23 cellular contexts compared by ENCODE assay signal in the genomic region with DNA sequence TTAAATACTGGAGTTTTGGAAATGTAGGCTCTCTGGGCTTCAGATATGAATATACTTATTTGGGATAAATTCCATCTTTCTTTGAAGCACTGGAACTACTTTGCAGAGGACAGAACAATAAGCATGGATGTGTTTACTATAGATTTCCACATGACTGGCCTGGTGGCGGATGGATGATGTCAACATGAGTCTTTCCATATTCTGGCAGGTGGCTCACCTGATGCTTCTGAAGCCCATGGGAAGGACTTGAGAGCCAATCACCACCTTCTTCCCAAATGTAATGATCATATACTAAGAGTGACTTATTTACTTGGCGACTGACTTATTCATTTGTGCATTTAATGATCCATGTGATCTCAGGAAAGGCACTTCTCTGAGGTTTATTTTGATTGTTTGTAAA.
DNase-seq lines count a peak whose midpoint lies in the region; ATAC-seq and TF ChIP-seq lines count a peak whose summit lies in the region.
"Had no signal": no experiment of that assay in that cellular context is flagged by ENCODE, and none has a peak within 500 bp of the region (broad histone marks: within the 10 kb centered on the region; RNA-seq: fewer than 3 reads in every experiment).

No MANE protein-coding gene starts in this region.

- no peaks in the 10 kb centered on the region for H3K27me3 ChIP-seq in smooth muscle cell (ENCODE audit: low read depth)
- H3K27me3 ChIP-seq: SJCRH30 had no signal

- no peak overlapping the region for H3K4me3 Mint-ChIP-seq in activated CD8-positive, alpha-beta memory T cell treated with anti-CD3 and anti-CD28 coated beads, Interleukin-2, amount 10 ng/mL, durations not matched to agents 7 days and 5 days
- H3K4me3 Mint-ChIP-seq: H9, HFFc6 had no signal

- H4K20me1 ChIP-seq in smooth muscle cell (ENCODE audit: low read depth) = no peaks in the 10 kb centered on the region

- H3K4me3 ChIP-seq in epithelial cell of esophagus (ENCODE audit: low read length) = no peak overlapping the region
- no peak overlapping the region for H3K4me3 ChIP-seq in smooth muscle cell
- H3K4me3 ChIP-seq: GM23248, PC-9, SJCRH30 had no signal

- H3K36me3 Mint-ChIP-seq in activated CD8-positive, alpha-beta memory T cell treated with anti-CD3 and anti-CD28 coated beads, Interleukin-2, amount 10 ng/mL, durations not matched to agents 7 days and 5 days = no peaks in the 10 kb centered on the region

- no peak for TF ChIP-seq CTCF in epithelial cell of esophagus (IDR thresholded peaks at IDR 0.05; ENCODE audit: insufficient read depth, low read depth, low read length, missing control alignments)
- no peak for TF ChIP-seq CTCF in smooth muscle cell (IDR thresholded peaks at IDR 0.05; ENCODE audit: borderline replicate concordance, insufficient read depth, poor library complexity, severe bottlenecking)

- peaks cover under 1% of the 10 kb centered on the region for H3K4me1 Mint-ChIP-seq in activated CD8-positive, alpha-beta memory T cell treated with anti-CD3 and anti-CD28 coated beads, Interleukin-2, amount 10 ng/mL, durations not matched to agents 7 days and 5 days
- H3K4me1 Mint-ChIP-seq: H9 had no signal

- peaks cover 4% of the 10 kb centered on the region for H3F3A ChIP-seq in smooth muscle cell (ENCODE audit: low read depth)

- H3K4me1 ChIP-seq in smooth muscle cell (ENCODE audit: low read depth) = peaks cover 12% of the 10 kb centered on the region

- H3K9ac ChIP-seq in smooth muscle cell (ENCODE audit: low read depth) = no peak overlapping the region
- H3K9ac ChIP-seq: GM23248 had no signal

- WGBS in smooth muscle cell (ENCODE audit: low lambda C conversion rate) = 94% methylated on average over 2 of the region's 2 CpGs

- H3K27ac Mint-ChIP-seq in activated CD8-positive, alpha-beta memory T cell treated with anti-CD3 and anti-CD28 coated beads, Interleukin-2, amount 10 ng/mL, durations not matched to agents 7 days and 5 days = no peak overlapping the region
- H3K27ac Mint-ChIP-seq: H9, HFFc6 had no signal

- H3K79me2 ChIP-seq in smooth muscle cell (ENCODE audit: low read depth) = no peaks in the 10 kb centered on the region

- no peaks in the 10 kb centered on the region for H3K9me3 Mint-ChIP-seq in activated CD8-positive, alpha-beta memory T cell treated with anti-CD3 and anti-CD28 coated beads, Interleukin-2, amount 10 ng/mL, durations not matched to agents 7 days and 5 days (ENCODE audit: low read depth)
- H3K9me3 Mint-ChIP-seq: HFFc6 had no signal

- no peak for ATAC-seq in activated CD8-positive, alpha-beta memory T cell treated with anti-CD3 and anti-CD28 coated beads, Interleukin-2, amount 10 ng/mL, durations not matched to agents 7 days and 5 days
- ATAC-seq: HepG2, Right ventricle myocardium inferior had no signal

- H3K36me3 ChIP-seq in smooth muscle cell (ENCODE audit: low read depth) = no peaks in the 10 kb centered on the region
- H3K36me3 ChIP-seq: SJCRH30 had no signal

- no peaks in the 10 kb centered on the region for H3K9me3 ChIP-seq in smooth muscle cell (replicated peaks; ENCODE audit: low read depth)
- H3K9me3 ChIP-seq: SJCRH30 had no signal

- no peaks in the 10 kb centered on the region for H3K27me3 Mint-ChIP-seq in activated CD8-positive, alpha-beta memory T cell treated with anti-CD3 and anti-CD28 coated beads, Interleukin-2, amount 10 ng/mL, durations not matched to agents 7 days and 5 days

- CTCF ChIA-PET in activated CD8-positive, alpha-beta memory T cell treated with anti-CD3 and anti-CD28 coated beads, Interleukin-2, amount 10 ng/mL, durations not matched to agents 7 days and 5 days (lab: Charles Lee) = no interaction called here

- no peak overlapping the region for H3K4me2 ChIP-seq in smooth muscle cell
- H3K4me2 ChIP-seq: PC-9 had no signal

- no peak overlapping the region for H3K27ac ChIP-seq in smooth muscle cell (ENCODE audit: low read depth)
- H3K27ac ChIP-seq: GM23248, PC-9, SJCRH30 had no signal

- DNase-seq in NCI-H146 (lab: John Stamatoyannopoulos, UW) = peak; percentile 19
- no peak for DNase-seq in NCI-H146 treated with DMSO at 0.1 percent for 48 hours (lab: John Stamatoyannopoulos, UW; ENCODE audit: unreplicated experiment)
- DNase-seq in DMS53 (lab: John Stamatoyannopoulos, UW) = peak; percentile 88
- DNase-seq in NCI-H2171 treated with DMSO at 0.1 percent for 48 hours (lab: John Stamatoyannopoulos, UW) = peak; percentile 64
- peak; percentile 46 for DNase-seq in epithelial cell of esophagus (ENCODE audit: low read depth)
- DNase-seq in T-helper 9 cell = no peak
- DNase-seq in smooth muscle cell (lab: John Stamatoyannopoulos, UW; ENCODE audit: unreplicated experiment) = no peak
- DNase-seq in activated CD8-positive, alpha-beta memory T cell treated with anti-CD3 and anti-CD28 coated beads, Interleukin-2, amount 10 ng/mL, durations not matched to agents 7 days and 5 days = no peak
- DNase-seq: GM23248; H9; HFFc6; Karpas-422; NCI-H1092; NCI-H1436; NCI-H2081; NCI-H446; NCI-H526 treated with DMSO at 0.1 percent for 48 hours; NK-92 treated with Interleukin-12 subunit alpha and Interleukin-12 subunit beta, amount 100 ng/mL, for 24 hours; PC-9; SJCRH30; T-helper 2 cell had no signal

- H2AFZ ChIP-seq in smooth muscle cell (ENCODE audit: low read depth) = no peak overlapping the region
- H2AFZ ChIP-seq: GM23248, PC-9 had no signal

Comparison
In these comparisons a context has a peak if more than half of its experiments do, and no peak if none do; other contexts are left out.
1. DNase-seq: peak in NCI-H146 (single experiment), DMS53 (single experiment), NCI-H2171 treated with DMSO at 0.1 percent for 48 hours (single experiment) and epithelial cell of esophagus (single experiment); none in NCI-H146 treated with DMSO at 0.1 percent for 48 hours (single experiment), T-helper 9 cell (single experiment), smooth muscle cell (single experiment) and activated CD8-positive, alpha-beta memory T cell treated with anti-CD3 and anti-CD28 coated beads, Interleukin-2, amount 10 ng/mL, durations not matched to agents 7 days and 5 days (single experiment).